In the genomic region with DNA sequence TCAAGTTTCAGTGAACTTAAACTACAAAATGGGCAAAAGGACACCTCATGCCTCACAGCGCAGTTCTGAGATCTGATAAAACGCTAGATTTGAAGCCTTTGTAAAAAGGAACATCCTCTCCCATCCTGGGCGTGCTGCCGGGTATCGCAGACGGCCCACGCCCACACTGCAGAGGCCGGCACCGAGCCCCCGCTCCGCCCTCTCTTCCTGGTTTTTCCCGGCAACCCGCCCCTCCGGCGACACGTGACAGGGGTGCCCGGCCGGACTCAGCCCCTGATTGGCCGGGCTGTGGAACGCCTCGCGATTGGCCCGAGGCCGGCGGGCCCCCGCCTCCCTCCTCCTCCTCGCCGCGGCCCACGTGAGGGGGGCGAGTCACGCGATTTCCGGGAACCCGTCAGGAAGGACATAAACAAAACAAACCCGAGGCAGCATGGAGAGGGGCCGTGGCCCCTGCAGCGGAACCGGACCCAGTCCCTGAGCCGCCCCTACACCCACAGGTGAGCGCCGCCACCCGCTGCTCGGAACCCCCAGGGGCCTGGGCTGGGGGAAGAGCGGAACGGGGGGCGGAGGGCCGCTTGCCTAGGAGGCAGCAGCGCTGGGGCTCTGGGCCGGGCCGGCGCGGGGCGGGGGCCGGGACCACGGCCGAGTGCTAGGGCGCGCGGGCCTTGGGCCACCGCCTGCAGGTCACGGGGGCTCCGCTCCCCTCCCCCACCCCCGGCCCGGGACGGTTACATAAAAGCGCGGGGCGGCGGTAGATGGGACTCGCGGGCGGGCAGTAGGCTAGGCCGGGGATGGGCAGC, we compare ENCODE assay signal across 1 cellular context.
TF ChIP-seq lines count a peak whose summit lies in the region.

Gene CREBRF, plus strand, starts transcription at position 370 of the 800 bp plus-strand sequence. CDS start 24,424 bp downstream, outside the sequence.

TF ChIP-seq in GM23338, 12 proteins besides CTCF, POLR2A, EP300 and RAD21 (continued from another document):
- TF ChIP-seq, protein P1, sequence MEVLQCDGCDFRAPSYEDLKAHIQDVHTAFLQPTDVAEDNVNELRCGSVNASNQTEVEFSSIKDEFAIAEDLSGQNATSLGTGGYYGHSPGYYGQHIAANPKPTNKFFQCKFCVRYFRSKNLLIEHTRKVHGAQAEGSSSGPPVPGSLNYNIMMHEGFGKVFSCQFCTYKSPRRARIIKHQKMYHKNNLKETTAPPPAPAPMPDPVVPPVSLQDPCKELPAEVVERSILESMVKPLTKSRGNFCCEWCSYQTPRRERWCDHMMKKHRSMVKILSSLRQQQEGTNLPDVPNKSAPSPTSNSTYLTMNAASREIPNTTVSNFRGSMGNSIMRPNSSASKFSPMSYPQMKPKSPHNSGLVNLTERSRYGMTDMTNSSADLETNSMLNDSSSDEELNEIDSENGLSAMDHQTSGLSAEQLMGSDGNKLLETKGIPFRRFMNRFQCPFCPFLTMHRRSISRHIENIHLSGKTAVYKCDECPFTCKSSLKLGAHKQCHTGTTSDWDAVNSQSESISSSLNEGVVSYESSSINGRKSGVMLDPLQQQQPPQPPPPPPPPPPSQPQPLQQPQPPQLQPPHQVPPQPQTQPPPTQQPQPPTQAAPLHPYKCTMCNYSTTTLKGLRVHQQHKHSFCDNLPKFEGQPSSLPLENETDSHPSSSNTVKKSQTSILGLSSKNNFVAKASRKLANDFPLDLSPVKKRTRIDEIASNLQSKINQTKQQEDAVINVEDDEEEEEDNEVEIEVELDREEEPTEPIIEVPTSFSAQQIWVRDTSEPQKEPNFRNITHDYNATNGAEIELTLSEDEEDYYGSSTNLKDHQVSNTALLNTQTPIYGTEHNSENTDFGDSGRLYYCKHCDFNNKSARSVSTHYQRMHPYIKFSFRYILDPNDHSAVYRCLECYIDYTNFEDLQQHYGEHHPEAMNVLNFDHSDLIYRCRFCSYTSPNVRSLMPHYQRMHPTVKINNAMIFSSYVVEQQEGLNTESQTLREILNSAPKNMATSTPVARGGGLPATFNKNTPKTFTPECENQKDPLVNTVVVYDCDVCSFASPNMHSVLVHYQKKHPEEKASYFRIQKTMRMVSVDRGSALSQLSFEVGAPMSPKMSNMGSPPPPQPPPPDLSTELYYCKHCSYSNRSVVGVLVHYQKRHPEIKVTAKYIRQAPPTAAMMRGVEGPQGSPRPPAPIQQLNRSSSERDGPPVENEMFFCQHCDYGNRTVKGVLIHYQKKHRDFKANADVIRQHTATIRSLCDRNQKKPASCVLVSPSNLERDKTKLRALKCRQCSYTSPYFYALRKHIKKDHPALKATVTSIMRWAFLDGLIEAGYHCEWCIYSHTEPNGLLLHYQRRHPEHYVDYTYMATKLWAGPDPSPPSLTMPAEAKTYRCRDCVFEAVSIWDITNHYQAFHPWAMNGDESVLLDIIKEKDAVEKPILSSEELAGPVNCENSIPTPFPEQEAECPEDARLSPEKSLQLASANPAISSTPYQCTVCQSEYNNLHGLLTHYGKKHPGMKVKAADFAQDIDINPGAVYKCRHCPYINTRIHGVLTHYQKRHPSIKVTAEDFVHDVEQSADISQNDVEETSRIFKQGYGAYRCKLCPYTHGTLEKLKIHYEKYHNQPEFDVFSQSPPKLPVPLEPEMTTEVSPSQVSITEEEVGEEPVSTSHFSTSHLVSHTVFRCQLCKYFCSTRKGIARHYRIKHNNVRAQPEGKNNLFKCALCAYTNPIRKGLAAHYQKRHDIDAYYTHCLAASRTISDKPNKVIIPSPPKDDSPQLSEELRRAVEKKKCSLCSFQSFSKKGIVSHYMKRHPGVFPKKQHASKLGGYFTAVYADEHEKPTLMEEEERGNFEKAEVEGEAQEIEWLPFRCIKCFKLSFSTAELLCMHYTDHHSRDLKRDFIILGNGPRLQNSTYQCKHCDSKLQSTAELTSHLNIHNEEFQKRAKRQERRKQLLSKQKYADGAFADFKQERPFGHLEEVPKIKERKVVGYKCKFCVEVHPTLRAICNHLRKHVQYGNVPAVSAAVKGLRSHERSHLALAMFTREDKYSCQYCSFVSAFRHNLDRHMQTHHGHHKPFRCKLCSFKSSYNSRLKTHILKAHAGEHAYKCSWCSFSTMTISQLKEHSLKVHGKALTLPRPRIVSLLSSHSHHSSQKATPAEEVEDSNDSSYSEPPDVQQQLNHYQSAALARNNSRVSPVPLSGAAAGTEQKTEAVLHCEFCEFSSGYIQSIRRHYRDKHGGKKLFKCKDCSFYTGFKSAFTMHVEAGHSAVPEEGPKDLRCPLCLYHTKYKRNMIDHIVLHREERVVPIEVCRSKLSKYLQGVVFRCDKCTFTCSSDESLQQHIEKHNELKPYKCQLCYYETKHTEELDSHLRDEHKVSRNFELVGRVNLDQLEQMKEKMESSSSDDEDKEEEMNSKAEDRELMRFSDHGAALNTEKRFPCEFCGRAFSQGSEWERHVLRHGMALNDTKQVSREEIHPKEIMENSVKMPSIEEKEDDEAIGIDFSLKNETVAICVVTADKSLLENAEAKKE (CRISPR knock-in tag; IDR thresholded peaks at IDR 0.05) = no peak
- no peak for TF ChIP-seq ZNF331 (CRISPR knock-in tag; IDR thresholded peaks at IDR 0.05; ENCODE audit: low read depth)
